In genomic region chr6:26390504-26390903, GRCh38 we compare ENCODE assay signal across 1 cellular context.
TF ChIP-seq lines count a peak whose summit lies in the region.

No MANE protein-coding gene starts in this region.

TF ChIP-seq in K562, 482 proteins besides CTCF, POLR2A, EP300 and RAD21:
- TF ChIP-seq CEBPB (tag; IDR thresholded peaks at IDR 0.05) (peak; percentile 72), ZNF76 (CRISPR knock-in tag; IDR thresholded peaks at IDR 0.05; ENCODE audit: borderline replicate concordance) (no peak), CEBPG (CRISPR knock-in tag; IDR thresholded peaks at IDR 0.05) (no peak), CEBPG (tag; conservative IDR thresholded peaks at IDR 0.05 in 1 of 2, IDR thresholded peaks at IDR 0.05 in 1 of 2) (peak in 1 of 2 experiments; percentile 34; a peak in 1 of 4 replicates), THAP7 (CRISPR knock-in tag; IDR thresholded peaks at IDR 0.05) (no peak)
